16 cellular contexts compared by ENCODE assay signal in genomic region chr18:58915006-58915799, GRCh38. TPM values are rescaled to one million over a fixed set of nuclear protein-coding genes. Genes with fewer than 3 reads are reported as not detected.
DNase-seq lines count a peak whose midpoint lies in the region; ATAC-seq, FAIRE-seq and TF ChIP-seq lines count a peak whose summit lies in the region.
"Had no signal": no experiment of that assay in that cellular context is flagged by ENCODE, and none has a peak within 500 bp of the region (broad histone marks: within the 10 kb centered on the region; RNA-seq: fewer than 3 reads in every experiment).

No MANE protein-coding gene starts in this region.

- H3K9me2 ChIP-seq in PC-3 (replicated peaks; ENCODE audit: low read length) = no peaks in the 10 kb centered on the region

- no peak overlapping the region for H3K4me2 ChIP-seq in PC-3 (ENCODE audit: low read length)

- POLR2A ChIA-PET in PC-3 (lab: Charles Lee; ENCODE audit: unreplicated experiment) = no interaction called here
- POLR2A ChIA-PET in naive thymus-derived CD8-positive, alpha-beta T cell (lab: Charles Lee) = no interaction called here

- no peak for TF ChIP-seq CTCF in psoas muscle (IDR thresholded peaks at IDR 0.05)
- TF ChIP-seq CTCF in PC-3 (conservative IDR thresholded peaks at IDR 0.05; ENCODE audit: low read depth, low read length) = no peak

- BruUV-seq in PC-3 (replicated peaks; lab: Mats Ljungman, UMichigan) = no TSS peak

- DNase-seq in CD4-positive, CD25-positive, alpha-beta regulatory T cell = no peak
- peak; percentile 34 for DNase-seq in RCC 7860 (ENCODE audit: low spot score)
- DNase-seq in fibroblast of peridontal ligament (ENCODE audit: extremely low read depth) = peak; percentile 57
- DNase-seq in psoas muscle = no peak
- no peak for DNase-seq in PC-3
- no peak for DNase-seq in NCI-H2081 treated with DMSO at 0.1 percent for 48 hours (lab: John Stamatoyannopoulos, UW)
- no peak for DNase-seq in naive thymus-derived CD8-positive, alpha-beta T cell
- DNase-seq: activated CD4-positive, alpha-beta T cell treated with anti-CD3 and anti-CD28 coated beads for 36 hours; activated T-cell treated with anti-CD3 and anti-CD28 coated beads, Interleukin-2, amount 50 U/mL, for 4 hours; central memory CD4-positive, alpha-beta T cell; DND-41; naive thymus-derived CD4-positive, alpha-beta T cell; NCI-H1930; stimulated activated CD4-positive, alpha-beta T cell treated with anti-CD3 and anti-CD28 coated beads, Interleukin-12 subunit alpha, Interleukin-12 subunit beta, amount 100 ng/mL, for 4 hours had no signal

- no peaks in the 10 kb centered on the region for H3K9me3 ChIP-seq in CD4-positive, CD25-positive, alpha-beta regulatory T cell (ENCODE audit: control insufficient read depth in 2 of 2, low read length in 2 of 2)
- H3K9me3 ChIP-seq in psoas muscle (no peaks in the 10 kb centered on the region), PC-3 (ENCODE audit: low read length) (no peaks in the 10 kb centered on the region)

- no peak overlapping the region for H3K9ac ChIP-seq in PC-3 (ENCODE audit: low read length)

- FAIRE-seq in RCC 7860 (lab: Jason Lieb, UNC) = no peak
- FAIRE-seq: GM12892 had no signal

- no peak overlapping the region for H3K4me3 ChIP-seq in CD4-positive, CD25-positive, alpha-beta regulatory T cell (ENCODE audit: low read depth, low read length)
- H3K4me3 ChIP-seq in psoas muscle (no peak overlapping the region), PC-3 (ENCODE audit: low read length) (no peak overlapping the region)

- H4K20me1 ChIP-seq in PC-3 (ENCODE audit: low read length) = no peaks in the 10 kb centered on the region

- peaks cover 20% of the 10 kb centered on the region for H3K4me1 ChIP-seq in CD4-positive, CD25-positive, alpha-beta regulatory T cell (ENCODE audit: control insufficient read depth, insufficient read depth, low read length, poor library complexity, severe bottlenecking)
- peaks cover 63% of the 10 kb centered on the region for H3K4me1 ChIP-seq in psoas muscle
- peaks cover 10% of the 10 kb centered on the region; the same call in 1 of the 2 replicates for H3K4me1 ChIP-seq in PC-3 (ENCODE audit: insufficient read depth, low read length)

- ATAC-seq in CD4-positive, CD25-positive, alpha-beta regulatory T cell (ENCODE audit: low read depth in 2 of 2) = no peak
- ATAC-seq in psoas muscle = peak; percentile 53 to 66 (median 60)
- ATAC-seq in PC-3 = no peak
- no peak for ATAC-seq in HG03045 (IDR thresholded peaks at IDR 0.05; ENCODE audit: unreplicated experiment)
- no peak for ATAC-seq in naive thymus-derived CD8-positive, alpha-beta T cell
- ATAC-seq: activated CD4-positive, alpha-beta T cell treated with anti-CD3 and anti-CD28 coated beads for 36 hours; activated T-cell treated with anti-CD3 and anti-CD28 coated beads, Interleukin-2, amount 50 U/mL, for 4 hours; naive thymus-derived CD4-positive, alpha-beta T cell had no signal

- 68 to 74% (median 71%) methylated on average over 14 of the region's 14 CpGs for WGBS in psoas muscle, 3 donors

- H3F3A ChIP-seq in PC-3 (ENCODE audit: low read length, unreplicated experiment) = no peaks in the 10 kb centered on the region

- H3K4me1 Mint-ChIP-seq in CD4-positive, CD25-positive, alpha-beta regulatory T cell = peaks cover 7 to 46% (median 17%) of the 10 kb centered on the region in 4 donors
- peaks cover 0 to 17% (median 0%) of the 10 kb centered on the region in 4 donors for H3K4me1 Mint-ChIP-seq in naive thymus-derived CD8-positive, alpha-beta T cell

- H3K27ac Mint-ChIP-seq in CD4-positive, CD25-positive, alpha-beta regulatory T cell = peak overlapping the region in 2 of 3 donors; percentile 59 to 85
- no peak overlapping the region for H3K27ac Mint-ChIP-seq in naive thymus-derived CD8-positive, alpha-beta T cell
- H3K27ac Mint-ChIP-seq: activated CD4-positive, alpha-beta T cell treated with anti-CD3 and anti-CD28 coated beads for 36 hours; naive thymus-derived CD4-positive, alpha-beta T cell had no signal

- H3K27me3 Mint-ChIP-seq in CD4-positive, CD25-positive, alpha-beta regulatory T cell = peaks cover 14% of the 10 kb centered on the region
- peaks cover 6 to 45% (median 38%) of the 10 kb centered on the region in 5 donors for H3K27me3 Mint-ChIP-seq in naive thymus-derived CD8-positive, alpha-beta T cell

- CTCF ChIA-PET in PC-3 (lab: Charles Lee) = no interaction called here

- H3K9me3 Mint-ChIP-seq in CD4-positive, CD25-positive, alpha-beta regulatory T cell = peaks cover 0 to 7% (median 1%) of the 10 kb centered on the region in 7 donors
- peaks cover 0 to under 1% (median 0%) of the 10 kb centered on the region in 9 donors for H3K9me3 Mint-ChIP-seq in naive thymus-derived CD8-positive, alpha-beta T cell
- H3K9me3 Mint-ChIP-seq: activated T-cell treated with anti-CD3 and anti-CD28 coated beads, Interleukin-2, amount 50 U/mL, for 4 hours had no signal

- H3K36me3 ChIP-seq in CD4-positive, CD25-positive, alpha-beta regulatory T cell (ENCODE audit: control insufficient read depth, insufficient read depth, low read length) = peaks cover 4% of the 10 kb centered on the region
- H3K36me3 ChIP-seq in psoas muscle (ENCODE audit: insufficient read depth in 1 of 2, low read depth in 1 of 2) (peaks cover 5 to 35% of the 10 kb centered on the region in 2 donors), PC-3 (ENCODE audit: low read depth, low read length) (peaks cover 27% of the 10 kb centered on the region)

- no peak overlapping the region for H2AFZ ChIP-seq in PC-3 (ENCODE audit: low read length)

- H3K27me3 ChIP-seq in CD4-positive, CD25-positive, alpha-beta regulatory T cell (ENCODE audit: control insufficient read depth, insufficient read depth, low read length) = no peaks in the 10 kb centered on the region
- H3K27me3 ChIP-seq in psoas muscle (ENCODE audit: insufficient read depth in 3 of 3, low read length in 2 of 3) (no peaks in the 10 kb centered on the region), PC-3 (ENCODE audit: low read length) (no peaks in the 10 kb centered on the region)

- H3K27ac ChIP-seq in CD4-positive, CD25-positive, alpha-beta regulatory T cell (ENCODE audit: insufficient read depth, low read length, poor library complexity, severe bottlenecking) = peak overlapping the region; percentile 17
- H3K27ac ChIP-seq in psoas muscle = peak overlapping the region; percentile 52
- no peak overlapping the region for H3K27ac ChIP-seq in PC-3 (ENCODE audit: low read length)

- intact Hi-C loops in psoas muscle (cut with DNase I) = no loop called here
- intact Hi-C loops in PC-3 (cut with micrococcal nuclease) = no loop called here

- H3K36me3 Mint-ChIP-seq in CD4-positive, CD25-positive, alpha-beta regulatory T cell = peaks cover 4% of the 10 kb centered on the region
- H3K36me3 Mint-ChIP-seq in naive thymus-derived CD8-positive, alpha-beta T cell = no peaks in the 10 kb centered on the region

- peaks cover 91% of the 10 kb centered on the region for H3K79me2 ChIP-seq in PC-3 (ENCODE audit: low read length)

- H3K4me3 Mint-ChIP-seq in CD4-positive, CD25-positive, alpha-beta regulatory T cell = no peak overlapping the region
- H3K4me3 Mint-ChIP-seq in naive thymus-derived CD8-positive, alpha-beta T cell = no peak overlapping the region
- H3K4me3 Mint-ChIP-seq: activated CD4-positive, alpha-beta T cell treated with anti-CD3 and anti-CD28 coated beads for 36 hours; activated T-cell treated with anti-CD3 and anti-CD28 coated beads, Interleukin-2, amount 50 U/mL, for 4 hours; naive thymus-derived CD4-positive, alpha-beta T cell had no signal

RNA-seq across cellular contexts. Expression of gene ZNF532, which starts 50.5 kb away (rescaled TPM):
- total RNA-seq in CD4-positive, CD25-positive, alpha-beta regulatory T cell = 15.8 TPM
- 1 to 10 TPM in 3 of 4 donors, under 1 TPM in 1; 0.64 to 1.6 (median 1.6) TPM for polyA plus RNA-seq in CD4-positive, CD25-positive, alpha-beta regulatory T cell
- total RNA-seq in psoas muscle (100 to 1,000 TPM in 1 of 4 donors, 10 to 100 TPM in 3; 68.8 to 105 (median 84.7) TPM), PC-3 (2014; rRNA removed) (47.3 and 62.6 TPM in 2 replicates)
- polyA plus RNA-seq in psoas muscle = 10 to 100 TPM; 13.6 to 41.9 (median 22.7) TPM
- total RNA-seq in naive thymus-derived CD8-positive, alpha-beta T cell = 1 to 10 TPM; 6.6 to 7.8 TPM
- polyA plus RNA-seq in naive thymus-derived CD8-positive, alpha-beta T cell = under 1 TPM in 2 of 3 donors, not detected in 1; 0.07 to 0.98 TPM

Comparison
In these comparisons a context has a peak if more than half of its experiments do, and no peak if none do; other contexts are left out.
1. ATAC-seq: peak in psoas muscle (4 of 4); none in CD4-positive, CD25-positive, alpha-beta regulatory T cell (0 of 2), PC-3 (single experiment), HG03045 (single experiment) and naive thymus-derived CD8-positive, alpha-beta T cell (0 of 2).
2. DNase-seq: peak in RCC 7860 (single experiment) and fibroblast of peridontal ligament (single experiment); none in CD4-positive, CD25-positive, alpha-beta regulatory T cell (0 of 3), psoas muscle (0 of 2), PC-3 (single experiment), NCI-H2081 treated with DMSO at 0.1 percent for 48 hours (single experiment) and naive thymus-derived CD8-positive, alpha-beta T cell (0 of 10).
3. H3K27ac Mint-ChIP-seq: peak in CD4-positive, CD25-positive, alpha-beta regulatory T cell (2 of 3); none in naive thymus-derived CD8-positive, alpha-beta T cell (0 of 10).